11 cellular contexts compared by ENCODE assay signal in genomic region chr3:37922721-37923575, GRCh38.
DNase-seq lines count a peak whose midpoint lies in the region; ATAC-seq and TF ChIP-seq lines count a peak whose summit lies in the region.
"Had no signal": no experiment of that assay in that cellular context is flagged by ENCODE, and none has a peak within 500 bp of the region (broad histone marks: within the 10 kb centered on the region; RNA-seq: fewer than 3 reads in every experiment).

No MANE protein-coding gene starts in this region.

- H3K27ac ChIP-seq in adrenal gland (peak overlapping the region in 3 of 5 donors; percentile 50 to 75 (median 67)), left ventricle myocardium inferior (replicated peaks) (peak overlapping the region; percentile 82)

- WGBS in adrenal gland, 4 donors, result 45 to 58% (median 52%) methylated on average over 5 of the region's 5 CpGs

- CTCF ChIA-PET in activated CD4-positive, alpha-beta T cell treated with anti-CD3 and anti-CD28 coated beads for 36 hours (lab: Charles Lee), result interaction anchor here (0.7 to 1.3 kb wide), 2 partner anchors 11 to 51 kb away, joined by 3 to 5 read pairs; no protein-coding TSS in a partner anchor

- H3K4me1 ChIP-seq in adrenal gland (replicated peaks in 1 of 2), result peaks cover 15 to 25% of the 10 kb centered on the region in 2 donors
- peaks cover 83% of the 10 kb centered on the region for H3K4me1 ChIP-seq in left ventricle myocardium inferior

- no peaks in the 10 kb centered on the region for H3K27me3 ChIP-seq in adrenal gland
- no peaks in the 10 kb centered on the region for H3K27me3 ChIP-seq in left ventricle myocardium inferior (ENCODE audit: low read depth)

- H3K9me3 ChIP-seq in adrenal gland (replicated peaks in 1 of 3), result no peaks in the 10 kb centered on the region
- H3K9me3 ChIP-seq in left ventricle myocardium inferior (replicated peaks), result no peaks in the 10 kb centered on the region

- intact Hi-C loops in adrenal gland (cut with DNase I) (no loop called here), left ventricle myocardium inferior (cut with micrococcal nuclease) (no loop called here)
- intact Hi-C loops in activated CD4-positive, alpha-beta T cell treated with anti-CD3 and anti-CD28 coated beads for 36 hours (cut with DNase I, micrococcal nuclease), result no loop called here

- no peak for ATAC-seq in esophagus mucosa
- ATAC-seq in activated CD4-positive, alpha-beta T cell treated with anti-CD3 and anti-CD28 coated beads for 36 hours, result no peak
- ATAC-seq in GM19397 (IDR thresholded peaks at IDR 0.05; ENCODE audit: unreplicated experiment), result no peak

- TF ChIP-seq POLR2A in adrenal gland (IDR thresholded peaks at IDR 0.05), result no peak

- H3K27me3 Mint-ChIP-seq in activated CD4-positive, alpha-beta T cell treated with anti-CD3 and anti-CD28 coated beads for 36 hours, result no peaks in the 10 kb centered on the region

- H3K4me1 Mint-ChIP-seq in activated CD4-positive, alpha-beta T cell treated with anti-CD3 and anti-CD28 coated beads for 36 hours, result no peaks in the 10 kb centered on the region

- no peaks in the 10 kb centered on the region for H3K36me3 Mint-ChIP-seq in activated CD4-positive, alpha-beta T cell treated with anti-CD3 and anti-CD28 coated beads for 36 hours (ENCODE audit: low read depth)

- POLR2A ChIA-PET in activated CD4-positive, alpha-beta T cell treated with anti-CD3 and anti-CD28 coated beads for 36 hours (lab: Charles Lee), result no interaction called here

- H3K9me3 Mint-ChIP-seq in activated CD4-positive, alpha-beta T cell treated with anti-CD3 and anti-CD28 coated beads for 36 hours (ENCODE audit: low read depth), result no peaks in the 10 kb centered on the region

- H3K4me3 ChIP-seq in adrenal gland, result no peak overlapping the region
- no peak overlapping the region for H3K4me3 ChIP-seq in left ventricle myocardium inferior

- DNase-seq in GM04503 (ENCODE audit: low read depth) (peak; percentile 51), adrenal gland (peak; percentile 50 to 82 (median 66)), left ventricle myocardium inferior (peak; percentile 37), renal cortical epithelial cell (ENCODE audit: low read depth) (peak; percentile 87), GM20000 (ENCODE audit: low spot score) (no peak)
- DNase-seq in activated CD4-positive, alpha-beta T cell treated with anti-CD3 and anti-CD28 coated beads for 36 hours, result no peak
- DNase-seq: DMS53; effector CD4-positive, alpha-beta T cell; small intestine had no signal

- TF ChIP-seq CTCF in adrenal gland (IDR thresholded peaks at IDR 0.05) (no peak), left ventricle myocardium inferior (IDR thresholded peaks at IDR 0.05; ENCODE audit: borderline replicate concordance) (no peak), GM20000 (IDR thresholded peaks at IDR 0.05; ENCODE audit: extremely low read depth, missing control alignments) (no peak)

- no peak overlapping the region for H3K27ac Mint-ChIP-seq in activated CD4-positive, alpha-beta T cell treated with anti-CD3 and anti-CD28 coated beads for 36 hours

- no peak overlapping the region for H3K4me3 Mint-ChIP-seq in activated CD4-positive, alpha-beta T cell treated with anti-CD3 and anti-CD28 coated beads for 36 hours

- H3K36me3 ChIP-seq in adrenal gland (replicated peaks in 1 of 2) (no peaks in the 10 kb centered on the region), left ventricle myocardium inferior (no peaks in the 10 kb centered on the region)

Comparison
In these comparisons a context has a peak if more than half of its experiments do, and no peak if none do; other contexts are left out.
1. DNase-seq: peak in GM04503 (single experiment), adrenal gland (7 of 7), left ventricle myocardium inferior (single experiment) and renal cortical epithelial cell (single experiment); none in activated CD4-positive, alpha-beta T cell treated with anti-CD3 and anti-CD28 coated beads for 36 hours (single experiment) and GM20000 (single experiment).